ENCODE assay signal across 1 cellular context in genomic region chr22:46009730-46010129, GRCh38.
TF ChIP-seq lines count a peak whose summit lies in the region.

No MANE protein-coding gene starts in this region.

TF ChIP-seq in HepG2, 621 proteins besides CTCF, POLR2A, EP300 and RAD21:
- TF ChIP-seq YY1 (IDR thresholded peaks at IDR 0.05; ENCODE audit: insufficient read depth, insufficient replicate concordance, low read depth, low read length) (peak; percentile 60), ZNF430 (CRISPR knock-in tag; IDR thresholded peaks at IDR 0.05) (no peak), RORA (CRISPR knock-in tag; IDR thresholded peaks at IDR 0.05) (no peak)
